In genomic region chr17:50211249-50212120, GRCh38 we compare ENCODE assay signal across 12 cellular contexts. TPM values are rescaled to one million over a fixed set of nuclear protein-coding genes. Genes with fewer than 3 reads are reported as not detected.
DNase-seq lines count a peak whose midpoint lies in the region; ATAC-seq and TF ChIP-seq lines count a peak whose summit lies in the region.
"Had no signal": no experiment of that assay in that cellular context is flagged by ENCODE, and none has a peak within 500 bp of the region (broad histone marks: within the 10 kb centered on the region; RNA-seq: fewer than 3 reads in every experiment).

No MANE protein-coding gene starts in this region.

- H3K27ac ChIP-seq in BLaER1 treated with 17β-estradiol and CSF1 and Interleukin-3, amounts not matched to agents 10 nM and 100 nM = no peak overlapping the region
- H3K27ac ChIP-seq in SJCRH30 = peak overlapping the region; percentile 88
- peak overlapping the region; percentile 92 to 95 for H3K27ac ChIP-seq in ovary

- DNase-seq in SJCRH30 (no peak), foreskin fibroblast (peak in 1 of 2 donors; percentile 77), ovary (peak; percentile 24 to 50 (median 38)), HUDEP-2 (lab: John Stamatoyannopoulos, UW; ENCODE audit: unreplicated experiment in 76 of 76) (no peak), T1000 (lab: John Stamatoyannopoulos, UW) (no peak)
- DNase-seq: NCI-H2029; small intestine; stimulated activated naive B cell treated with anti-CD40 and anti-IgM and Interleukin-4, amounts not matched to agents 10 μg/mL and 1 μg/mL and 100 μg/mL, for 72 hours had no signal

- H3K4me3 ChIP-seq in BLaER1 treated with 17β-estradiol and CSF1 and Interleukin-3, amounts not matched to agents 10 nM and 100 nM = no peak overlapping the region
- H3K4me3 ChIP-seq in SJCRH30 (no peak overlapping the region), foreskin fibroblast (ENCODE audit: low read depth in 1 of 2, low read length in 2 of 2) (peak overlapping the region; percentile 1 to 47), ovary (no peak overlapping the region)

- intact Hi-C loops in ovary (cut with DNase I) = no loop called here

- H3K9ac ChIP-seq in BLaER1 treated with 17β-estradiol and CSF1 and Interleukin-3, amounts not matched to agents 10 nM and 100 nM = no peak overlapping the region

- 31 to 40% (median 33%) methylated on average over 9 of the region's 9 CpGs for WGBS in ovary, 3 donors

- no peaks in the 10 kb centered on the region; a peak in 1 of 22 replicates for H4K20me1 ChIP-seq in BLaER1 treated with 17β-estradiol and CSF1 and Interleukin-3, amounts not matched to agents 10 nM and 100 nM

- no peaks in the 10 kb centered on the region for H3K36me3 ChIP-seq in BLaER1 treated with 17β-estradiol and CSF1 and Interleukin-3, amounts not matched to agents 10 nM and 100 nM
- no peaks in the 10 kb centered on the region for H3K36me3 ChIP-seq in SJCRH30
- H3K36me3 ChIP-seq in ovary = no peaks in the 10 kb centered on the region

- TF ChIP-seq CTCF in foreskin fibroblast (IDR thresholded peaks at IDR 0.05; ENCODE audit: low read depth, low read length) (no peak), ovary (IDR thresholded peaks at IDR 0.05) (no peak)

- H3K4me1 ChIP-seq in BLaER1 treated with 17β-estradiol and CSF1 and Interleukin-3, amounts not matched to agents 10 nM and 100 nM = peaks cover 24 to 45% (median 36%) of the 10 kb centered on the region in 10 experiments; a peak in 19 of 20 replicates
- H3K4me1 ChIP-seq in SJCRH30 (peaks cover 33% of the 10 kb centered on the region), ovary (ENCODE audit: insufficient read depth) (peaks cover 34% of the 10 kb centered on the region)

- no peaks in the 10 kb centered on the region for H3K9me3 ChIP-seq in BLaER1 treated with 17β-estradiol and CSF1 and Interleukin-3, amounts not matched to agents 10 nM and 100 nM (replicated peaks in 1 of 11)
- H3K9me3 ChIP-seq in SJCRH30 (replicated peaks) (no peaks in the 10 kb centered on the region), ovary (no peaks in the 10 kb centered on the region)

- peak overlapping the region in 7 of 11 experiments; percentile 43 to 73 (median 52); a peak in 8 of 22 replicates for H3K4me2 ChIP-seq in BLaER1 treated with 17β-estradiol and CSF1 and Interleukin-3, amounts not matched to agents 10 nM and 100 nM

- no peak for TF ChIP-seq POLR2A in ovary (IDR thresholded peaks at IDR 0.05)

- no peak for TF ChIP-seq EP300 in ovary (IDR thresholded peaks at IDR 0.05)

- no peak for ATAC-seq in HG02938 (IDR thresholded peaks at IDR 0.05; ENCODE audit: unreplicated experiment)
- no peak for ATAC-seq in HG03457 (IDR thresholded peaks at IDR 0.05; ENCODE audit: unreplicated experiment)
- ATAC-seq: stimulated activated naive B cell treated with anti-CD40 and anti-IgM and Interleukin-4, amounts not matched to agents 10 μg/mL and 1 μg/mL and 100 μg/mL, for 72 hours had no signal

- H3K27me3 ChIP-seq in BLaER1 treated with 17β-estradiol and CSF1 and Interleukin-3, amounts not matched to agents 10 nM and 100 nM = peaks cover 11 to 41% (median 26%) of the 10 kb centered on the region in 11 experiments; a peak in 13 of 22 replicates
- H3K27me3 ChIP-seq in SJCRH30 = no peaks in the 10 kb centered on the region
- no peaks in the 10 kb centered on the region for H3K27me3 ChIP-seq in ovary

RNA-seq across cellular contexts. Expression of gene COL1A1, which starts 10.1 kb away (rescaled TPM):
- total RNA-seq in SJCRH30 (2014; rRNA removed; shearing (Covaris generic)) = 4.2 and 4.4 TPM in 2 replicates
- total RNA-seq in ovary = 1,000 to 10,000 TPM in 1 of 7 donors, 100 to 1,000 TPM in 5, 10 to 100 TPM in 1; 71.2 to 1,087 (median 550) TPM
- 100 to 1,000 TPM; 260 to 321 TPM for polyA plus RNA-seq in ovary

RNA-seq across cellular contexts. Expression of gene SGCA, which starts 45.7 kb away (rescaled TPM):
- total RNA-seq in SJCRH30 (2014; rRNA removed; shearing (Covaris generic)) = 43.2 and 43.4 TPM in 2 replicates
- total RNA-seq in ovary = 1 to 10 TPM in 5 of 7 donors, under 1 TPM in 2; 0.48 to 3.4 (median 1.2) TPM
- 1 to 10 TPM; 2.2 to 3.4 TPM for polyA plus RNA-seq in ovary
- total RNA-seq: kidney epithelial cell had no signal

Comparison
In these comparisons a context has a peak if more than half of its experiments do, and no peak if none do; other contexts are left out.
1. H3K27ac ChIP-seq: peak in SJCRH30 (single experiment) and ovary (2 of 2); none in BLaER1 treated with 17β-estradiol and CSF1 and Interleukin-3, amounts not matched to agents 10 nM and 100 nM (0 of 11).
2. H3K4me3 ChIP-seq: peak in foreskin fibroblast (2 of 2); none in BLaER1 treated with 17β-estradiol and CSF1 and Interleukin-3, amounts not matched to agents 10 nM and 100 nM (0 of 10), SJCRH30 (single experiment) and ovary (single experiment).
3. DNase-seq: peak in ovary (5 of 5); none in SJCRH30 (0 of 2), HUDEP-2 (0 of 76) and T1000 (single experiment).
4. RNA of gene COL1A1, which starts 10.1 kb away (total RNA-seq): 71.2 to 1,087 TPM in ovary; 4.2 to 4.4 TPM in SJCRH30; every median in the first group is over 10 times any median in the second.